Comparison of ENCODE assay signal across 23 cellular contexts in genomic region chr15:67154249-67154648, GRCh38.
DNase-seq lines count a peak whose midpoint lies in the region; ATAC-seq lines count a peak whose summit lies in the region.
"Had no signal": no experiment of that assay in that cellular context is flagged by ENCODE, and none has a peak within 500 bp of the region (broad histone marks: within the 10 kb centered on the region; RNA-seq: fewer than 3 reads in every experiment).

No MANE protein-coding gene starts in this region.

- H3K9ac ChIP-seq in SK-N-MC (ENCODE audit: insufficient read length), result no peak overlapping the region
- H3K9ac ChIP-seq: GM23248 had no signal

- H3K27ac ChIP-seq in CD8-positive, alpha-beta memory T cell (ENCODE audit: low read depth, low read length), result no peak overlapping the region
- H3K27ac ChIP-seq in SK-N-MC, result peak overlapping the region; percentile 72
- H3K27ac ChIP-seq in thymus (ENCODE audit: low read depth), result peak overlapping the region; percentile 11
- H3K27ac ChIP-seq: GM23248, pancreas had no signal

- POLR2A ChIA-PET in CD8-positive, alpha-beta memory T cell (lab: Charles Lee), result interaction anchor here (0.7 kb wide), 1 partner anchor 17 kb away, joined by 3 read pairs; no protein-coding TSS in a partner anchor

- ATAC-seq in memory B cell (ENCODE audit: low read depth) (no peak), HG03280 (IDR thresholded peaks at IDR 0.05; ENCODE audit: unreplicated experiment) (no peak)
- ATAC-seq: activated CD4-positive, CD25-positive, alpha-beta regulatory T cell treated with anti-CD3 and anti-CD28 coated beads, Interleukin-2, amount 50 U/mL, for 24 hours; CD8-positive, alpha-beta T cell; natural killer cell; pancreas had no signal

- peaks cover 24% of the 10 kb centered on the region for H3K4me1 ChIP-seq in CD8-positive, alpha-beta memory T cell (ENCODE audit: insufficient read depth, low read length)
- H3K4me1 ChIP-seq in thymus (ENCODE audit: control insufficient read depth, insufficient read depth, low read length), result peaks cover 5% of the 10 kb centered on the region

- no peaks in the 10 kb centered on the region for H3K27me3 Mint-ChIP-seq in CD8-positive, alpha-beta memory T cell
- H3K27me3 Mint-ChIP-seq in memory B cell, result no peaks in the 10 kb centered on the region
- H3K27me3 Mint-ChIP-seq: activated CD4-positive, alpha-beta memory T cell treated with anti-CD3 and anti-CD28 coated beads, Interleukin-2, amount 10 ng/mL, durations not matched to agents 7 days and 5 days; activated naive CD8-positive, alpha-beta T cell treated with anti-CD3 and anti-CD28 coated beads for 36 hours; IgD-negative memory B cell had no signal

- no peak for DNase-seq in CD8-positive, alpha-beta memory T cell
- DNase-seq in SK-N-MC (ENCODE audit: low read depth, low spot score) (no peak), memory B cell (ENCODE audit: low spot score in 2 of 2) (no peak), HuH-7.5 (ENCODE audit: low spot score) (no peak), SK-N-DZ (ENCODE audit: low spot score) (no peak), midbrain (lab: John Stamatoyannopoulos, UW) (no peak)
- DNase-seq: activated CD4-positive, alpha-beta memory T cell treated with anti-CD3 and anti-CD28 coated beads, Interleukin-2, amount 10 ng/mL, durations not matched to agents 7 days and 5 days; activated effector memory CD4-positive, alpha-beta T cell treated with Interleukin-2 at 50 U/mL for 16 hours; activated naive CD8-positive, alpha-beta T cell treated with anti-CD3 and anti-CD28 coated beads for 36 hours; CD8-positive, alpha-beta T cell; GM23248; HFFc6; natural killer cell; NCI-H446 treated with DMSO at 0.1 percent for 48 hours; OCI-M1; pancreas; Right ventricle myocardium superior; substantia nigra; SW 1271 had no signal

- peak overlapping the region in 6 of 8 donors; percentile 7 to 72 (median 44) for H3K27ac Mint-ChIP-seq in CD8-positive, alpha-beta memory T cell
- H3K27ac Mint-ChIP-seq in memory B cell, result peak overlapping the region; percentile 26
- H3K27ac Mint-ChIP-seq: activated CD4-positive, alpha-beta memory T cell treated with anti-CD3 and anti-CD28 coated beads, Interleukin-2, amount 10 ng/mL, durations not matched to agents 7 days and 5 days; activated naive CD8-positive, alpha-beta T cell treated with anti-CD3 and anti-CD28 coated beads for 36 hours; CD8-positive, alpha-beta T cell; HFFc6; natural killer cell had no signal

- H3K36me3 Mint-ChIP-seq in CD8-positive, alpha-beta memory T cell, result peaks cover 6 to 47% (median 13%) of the 10 kb centered on the region in 3 donors
- H3K36me3 Mint-ChIP-seq in memory B cell, result peaks cover 15% of the 10 kb centered on the region
- H3K36me3 Mint-ChIP-seq: natural killer cell had no signal

- CTCF ChIA-PET in CD8-positive, alpha-beta memory T cell (lab: Charles Lee), result interaction anchor here (1.3 kb wide), 1 partner anchor 12 kb away, joined by 3 read pairs; no protein-coding TSS in a partner anchor

- H3K27me3 ChIP-seq in CD8-positive, alpha-beta memory T cell (ENCODE audit: insufficient read depth, low read length, poor library complexity, severe bottlenecking), result no peaks in the 10 kb centered on the region
- H3K27me3 ChIP-seq in thymus (ENCODE audit: control insufficient read depth, insufficient read depth), result no peaks in the 10 kb centered on the region
- H3K27me3 ChIP-seq: pancreas had no signal

- H3K9me3 ChIP-seq in CD8-positive, alpha-beta memory T cell (ENCODE audit: low read length), result no peaks in the 10 kb centered on the region
- no peaks in the 10 kb centered on the region; the same call in 1 of the 2 replicates for H3K9me3 ChIP-seq in SK-N-MC (ENCODE audit: low read depth, low read length)
- no peaks in the 10 kb centered on the region for H3K9me3 ChIP-seq in thymus (ENCODE audit: control insufficient read depth)
- H3K9me3 ChIP-seq: pancreas had no signal

- H3K36me3 ChIP-seq in CD8-positive, alpha-beta memory T cell (ENCODE audit: insufficient read depth, low read length), result no peaks in the 10 kb centered on the region
- H3K36me3 ChIP-seq in SK-N-MC (ENCODE audit: insufficient read depth, low read length) (no peaks in the 10 kb centered on the region), thymus (ENCODE audit: control insufficient read depth, insufficient read depth) (peaks cover 3% of the 10 kb centered on the region)
- H3K36me3 ChIP-seq: pancreas had no signal

- H3K4me3 ChIP-seq in CD8-positive, alpha-beta memory T cell (ENCODE audit: low read length), result no peak overlapping the region
- H3K4me3 ChIP-seq in SK-N-MC (no peak overlapping the region), thymus (ENCODE audit: low read length) (no peak overlapping the region)
- H3K4me3 ChIP-seq: GM23248, pancreas had no signal

- H3K4me1 Mint-ChIP-seq in CD8-positive, alpha-beta memory T cell, result peaks cover 60 to 87% (median 74%) of the 10 kb centered on the region in 3 donors
- H3K4me1 Mint-ChIP-seq in memory B cell, result peaks cover 39% of the 10 kb centered on the region

- no peaks in the 10 kb centered on the region for H3K9me3 Mint-ChIP-seq in CD8-positive, alpha-beta memory T cell
- no peaks in the 10 kb centered on the region for H3K9me3 Mint-ChIP-seq in memory B cell
- H3K9me3 Mint-ChIP-seq: CD8-positive, alpha-beta T cell; HFFc6; IgD-negative memory B cell; natural killer cell had no signal

- no peak overlapping the region for H3K4me3 Mint-ChIP-seq in CD8-positive, alpha-beta memory T cell
- no peak overlapping the region for H3K4me3 Mint-ChIP-seq in memory B cell
- H3K4me3 Mint-ChIP-seq: activated CD4-positive, alpha-beta memory T cell treated with anti-CD3 and anti-CD28 coated beads, Interleukin-2, amount 10 ng/mL, durations not matched to agents 7 days and 5 days; activated naive CD8-positive, alpha-beta T cell treated with anti-CD3 and anti-CD28 coated beads for 36 hours; CD8-positive, alpha-beta T cell; HFFc6; natural killer cell had no signal
